30 cellular contexts compared by ENCODE assay signal in genomic region chr3:170059447-170059846, GRCh38. TPM values are rescaled to one million over a fixed set of nuclear protein-coding genes. Genes with fewer than 3 reads are reported as not detected.
"Had no signal": no experiment of that assay in that cellular context is flagged by ENCODE, and none has a peak within 500 bp of the region (broad histone marks: within the 10 kb centered on the region; RNA-seq: fewer than 3 reads in every experiment).

No MANE protein-coding gene starts in this region.

- H3K27me3 ChIP-seq: brain microvascular endothelial cell, cardiac muscle cell, colonic mucosa had no signal

- H3K27ac ChIP-seq: brain microvascular endothelial cell, cardiac muscle cell, colonic mucosa, PC-9 had no signal

- H3K27ac Mint-ChIP-seq: activated CD4-positive, alpha-beta T cell treated with anti-CD3 and anti-CD28 coated beads, Interleukin-2, amount 10 ng/mL, durations not matched to agents 24 days and 14 days; activated CD8-positive, alpha-beta T cell treated with anti-CD3 and anti-CD28 coated beads for 36 hours; activated naive CD8-positive, alpha-beta T cell treated with anti-CD3 and anti-CD28 coated beads for 36 hours; activated T-cell treated with anti-CD3 and anti-CD28 coated beads, Interleukin-2, amount 50 U/mL, for 72 hours; activated T-helper 17 cell treated with anti-CD3 and anti-CD28 coated beads, Interleukin-2, amount 50 U/mL, for 72 hours; T-helper 1 cell treated with Interleukin-12 subunit alpha and Interleukin-12 subunit beta and Interleukin-4 antibody, amounts not matched to agents 30 μg/mL and 1 μg/mL, for 36 hours; T-helper 2 cell treated with Interferon-gamma antibody and Interleukin-4, amounts not matched to agents 5 μg/mL and 100 μg/mL, for 36 hours had no signal

- H3K9me3 ChIP-seq: colonic mucosa had no signal

- H3K9me3 Mint-ChIP-seq: activated CD4-positive, alpha-beta T cell treated with anti-CD3 and anti-CD28 coated beads, Interleukin-2, amount 10 ng/mL, durations not matched to agents 24 days and 14 days; activated CD8-positive, alpha-beta T cell treated with anti-CD3 and anti-CD28 coated beads for 36 hours; activated naive CD8-positive, alpha-beta T cell treated with anti-CD3 and anti-CD28 coated beads for 36 hours; activated T-helper 17 cell treated with anti-CD3 and anti-CD28 coated beads, Interleukin-2, amount 50 U/mL, for 72 hours; central memory CD8-positive, alpha-beta T cell; T-helper 1 cell treated with Interleukin-12 subunit alpha and Interleukin-12 subunit beta and Interleukin-4 antibody, amounts not matched to agents 30 μg/mL and 1 μg/mL, for 36 hours; T-helper 2 cell treated with Interferon-gamma antibody and Interleukin-4, amounts not matched to agents 5 μg/mL and 100 μg/mL, for 36 hours had no signal

- DNase-seq: activated CD4-positive, alpha-beta T cell treated with anti-CD3 and anti-CD28 coated beads, Interleukin-2, amount 10 ng/mL, durations not matched to agents 24 days and 14 days; activated CD4-positive, alpha-beta T cell treated with anti-CD3 and anti-CD28 coated beads, Interleukin-2, amount 50 U/mL, for 4 hours; activated CD8-positive, alpha-beta T cell treated with anti-CD3 and anti-CD28 coated beads for 36 hours; activated effector memory CD4-positive, alpha-beta T cell treated with anti-CD3 and anti-CD28 coated beads, Interleukin-2, amount 50 U/mL, for 16 hours; activated naive CD4-positive, alpha-beta T cell; activated naive CD4-positive, alpha-beta T cell treated with anti-CD3 and anti-CD28 coated beads, Interleukin-2, amount 50 U/mL, for 16 hours; activated naive CD8-positive, alpha-beta T cell treated with anti-CD3 and anti-CD28 coated beads for 36 hours; activated T-cell treated with anti-CD3 and anti-CD28 coated beads, Interleukin-2, amount 50 U/mL, for 1 hour; activated T-cell treated with anti-CD3 and anti-CD28 coated beads, Interleukin-2, amount 50 U/mL, for 72 hours; amniotic stem cell; aorta; brain microvascular endothelial cell; colonic mucosa; NCI-H1105; NCI-H1417 treated with DMSO at 0.1 percent for 48 hours; NCI-H187 treated with DMSO at 0.1 percent for 48 hours; NCI-H2081; NCI-H226; NCI-H446 treated with DMSO at 0.1 percent for 48 hours; NCI-H524; NCI-H69; NCI-H82; PC-9; Right ventricle myocardium superior had no signal

- H3K4me3 ChIP-seq: cardiac muscle cell, colonic mucosa, PC-9 had no signal

- FAIRE-seq: TTC549 had no signal

- H3K4me3 Mint-ChIP-seq: activated CD4-positive, alpha-beta T cell treated with anti-CD3 and anti-CD28 coated beads, Interleukin-2, amount 10 ng/mL, durations not matched to agents 24 days and 14 days; activated CD8-positive, alpha-beta T cell treated with anti-CD3 and anti-CD28 coated beads for 36 hours; activated naive CD8-positive, alpha-beta T cell treated with anti-CD3 and anti-CD28 coated beads for 36 hours; activated T-cell treated with anti-CD3 and anti-CD28 coated beads, Interleukin-2, amount 50 U/mL, for 72 hours; activated T-helper 17 cell treated with anti-CD3 and anti-CD28 coated beads, Interleukin-2, amount 50 U/mL, for 72 hours; central memory CD8-positive, alpha-beta T cell; T-helper 1 cell treated with Interleukin-12 subunit alpha and Interleukin-12 subunit beta and Interleukin-4 antibody, amounts not matched to agents 30 μg/mL and 1 μg/mL, for 36 hours; T-helper 2 cell treated with Interferon-gamma antibody and Interleukin-4, amounts not matched to agents 5 μg/mL and 100 μg/mL, for 36 hours had no signal

- ATAC-seq: activated CD8-positive, alpha-beta T cell treated with anti-CD3 and anti-CD28 coated beads for 36 hours; activated T-cell treated with anti-CD3 and anti-CD28 coated beads, Interleukin-2, amount 50 U/mL, for 72 hours; activated T-helper 17 cell treated with anti-CD3 and anti-CD28 coated beads, Interleukin-2, amount 50 U/mL, for 72 hours had no signal

- H3K36me3 ChIP-seq: brain microvascular endothelial cell, cardiac muscle cell, colonic mucosa had no signal

- H3K4me2 ChIP-seq: PC-9 had no signal

- H3K27me3 Mint-ChIP-seq: activated CD4-positive, alpha-beta T cell treated with anti-CD3 and anti-CD28 coated beads, Interleukin-2, amount 10 ng/mL, durations not matched to agents 24 days and 14 days; activated CD8-positive, alpha-beta T cell treated with anti-CD3 and anti-CD28 coated beads for 36 hours; activated naive CD8-positive, alpha-beta T cell treated with anti-CD3 and anti-CD28 coated beads for 36 hours; activated T-helper 17 cell treated with anti-CD3 and anti-CD28 coated beads, Interleukin-2, amount 50 U/mL, for 72 hours; central memory CD8-positive, alpha-beta T cell had no signal

- H3K4me1 ChIP-seq: colonic mucosa had no signal

- H2AFZ ChIP-seq: PC-9 had no signal

RNA-seq across cellular contexts. Expression of gene GPR160, which starts 21.7 kb away (rescaled TPM):
- total RNA-seq: cardiac muscle cell had no signal
